15 cellular contexts compared by ENCODE assay signal in genomic region chr12:132243596-132244289, GRCh38.
DNase-seq lines count a peak whose midpoint lies in the region; ATAC-seq and TF ChIP-seq lines count a peak whose summit lies in the region.
"Had no signal": no experiment of that assay in that cellular context is flagged by ENCODE, and none has a peak within 500 bp of the region (broad histone marks: within the 10 kb centered on the region; RNA-seq: fewer than 3 reads in every experiment).

No MANE protein-coding gene starts in this region.

- no peak for TF ChIP-seq POLR2A in sigmoid colon (IDR thresholded peaks at IDR 0.05)

- peaks cover under 1% of the 10 kb centered on the region for H3K27me3 Mint-ChIP-seq in activated CD4-positive, alpha-beta T cell treated with anti-CD3 and anti-CD28 coated beads, Interleukin-2, amount 10 ng/mL, durations not matched to agents 7 days and 5 days
- H3K27me3 Mint-ChIP-seq in central memory CD8-positive, alpha-beta T cell, result peaks cover 7% of the 10 kb centered on the region

- H3K4me1 Mint-ChIP-seq in activated CD4-positive, alpha-beta T cell treated with anti-CD3 and anti-CD28 coated beads, Interleukin-2, amount 10 ng/mL, durations not matched to agents 7 days and 5 days, result no peaks in the 10 kb centered on the region
- H3K4me1 Mint-ChIP-seq in central memory CD8-positive, alpha-beta T cell, result peaks cover 9% of the 10 kb centered on the region

- TF ChIP-seq CTCF in sigmoid colon (IDR thresholded peaks at IDR 0.05) (no peak), GM13976 (IDR thresholded peaks at IDR 0.05; ENCODE audit: borderline replicate concordance, control extremely low read depth, extremely low read depth, insufficient read depth, missing control alignments) (no peak)

- H3K27me3 ChIP-seq in sigmoid colon, result peaks cover 0 to 11% (median 0%) of the 10 kb centered on the region in 3 donors
- H3K27me3 ChIP-seq: MG63 had no signal

- no peak for ATAC-seq in central memory CD8-positive, alpha-beta T cell (replicated peaks; ENCODE audit: extremely low read depth, poor library complexity, severe bottlenecking)
- no peak for ATAC-seq in HG02588 (IDR thresholded peaks at IDR 0.05; ENCODE audit: unreplicated experiment)
- ATAC-seq: activated CD4-positive, CD25-positive, alpha-beta regulatory T cell treated with anti-CD3 and anti-CD28 coated beads, Interleukin-2, amount 50 U/mL, for 24 hours; activated T-cell treated with anti-CD3 and anti-CD28 coated beads, Interleukin-2, amount 50 U/mL, for 4 hours; heart left ventricle; left colon had no signal

- WGBS in sigmoid colon, 2 donors, result 62 to 73% methylated on average over 28 of the region's 28 CpGs

- in situ Hi-C loops in GM13976 (cut with MboI; ENCODE audit: low sequenced_read_pairs, unreplicated experiment), result no loop called here

- TF ChIP-seq EP300 in sigmoid colon (IDR thresholded peaks at IDR 0.05), result no peak

- intact Hi-C loops in sigmoid colon (cut with DNase I), result no loop called here

- no peak overlapping the region for H3K4me3 ChIP-seq in sigmoid colon
- H3K4me3 ChIP-seq: heart left ventricle, MG63 had no signal

- peak overlapping the region; percentile 60 for H3K27ac Mint-ChIP-seq in activated CD4-positive, alpha-beta T cell treated with anti-CD3 and anti-CD28 coated beads, Interleukin-2, amount 10 ng/mL, durations not matched to agents 7 days and 5 days
- H3K27ac Mint-ChIP-seq in central memory CD8-positive, alpha-beta T cell (ENCODE audit: low read depth), result peak overlapping the region; percentile 56
- H3K27ac Mint-ChIP-seq: progenitor cell of endocrine pancreas had no signal

- no peaks in the 10 kb centered on the region for H3K36me3 ChIP-seq in sigmoid colon
- H3K36me3 ChIP-seq: heart left ventricle, MG63 had no signal

- no peak for DNase-seq in activated CD4-positive, alpha-beta T cell treated with anti-CD3 and anti-CD28 coated beads, Interleukin-2, amount 10 ng/mL, durations not matched to agents 7 days and 5 days
- DNase-seq in activated CD4-positive, alpha-beta T cell treated with anti-CD3 and anti-CD28 coated beads for 1 hour, result no peak
- DNase-seq in HEK293T (ENCODE audit: extremely low spot score) (peak; percentile 20), sigmoid colon (peak; percentile 64), HPDE6-E6E7 (ENCODE audit: extremely low spot score) (no peak), GM13976 (ENCODE audit: low spot score) (no peak)
- DNase-seq in central memory CD8-positive, alpha-beta T cell (ENCODE audit: low spot score in 2 of 2), result no peak
- DNase-seq: activated T-cell treated with anti-CD3 and anti-CD28 coated beads, Interleukin-2, amount 50 U/mL, for 4 hours; AML-193; left colon; MG63 had no signal

- H3K27ac ChIP-seq in sigmoid colon, result no peak overlapping the region
- H3K27ac ChIP-seq: heart left ventricle had no signal

- no peaks in the 10 kb centered on the region for H3K9me3 ChIP-seq in sigmoid colon
- H3K9me3 ChIP-seq: heart left ventricle, MG63 had no signal

- no peaks in the 10 kb centered on the region for H3K36me3 Mint-ChIP-seq in activated CD4-positive, alpha-beta T cell treated with anti-CD3 and anti-CD28 coated beads, Interleukin-2, amount 10 ng/mL, durations not matched to agents 7 days and 5 days (ENCODE audit: low read depth)
- no peaks in the 10 kb centered on the region for H3K36me3 Mint-ChIP-seq in central memory CD8-positive, alpha-beta T cell (ENCODE audit: insufficient read depth)

- CTCF ChIA-PET in activated CD4-positive, alpha-beta T cell treated with anti-CD3 and anti-CD28 coated beads, Interleukin-2, amount 10 ng/mL, durations not matched to agents 7 days and 5 days (lab: Charles Lee), result no interaction called here
- CTCF ChIA-PET in HEK293T (lab: Yijun Ruan, JAX), result no interaction called here

- no peak overlapping the region for H3K4me3 Mint-ChIP-seq in activated CD4-positive, alpha-beta T cell treated with anti-CD3 and anti-CD28 coated beads, Interleukin-2, amount 10 ng/mL, durations not matched to agents 7 days and 5 days
- no peak overlapping the region for H3K4me3 Mint-ChIP-seq in central memory CD8-positive, alpha-beta T cell
- H3K4me3 Mint-ChIP-seq: activated T-cell treated with anti-CD3 and anti-CD28 coated beads, Interleukin-2, amount 50 U/mL, for 4 hours had no signal

- H3K4me1 ChIP-seq in sigmoid colon, result no peaks in the 10 kb centered on the region
- H3K4me1 ChIP-seq: heart left ventricle had no signal

- POLR2A ChIA-PET in activated CD4-positive, alpha-beta T cell treated with anti-CD3 and anti-CD28 coated beads, Interleukin-2, amount 10 ng/mL, durations not matched to agents 7 days and 5 days (lab: Charles Lee), result no interaction called here
- POLR2A ChIA-PET in HEK293T (lab: Yijun Ruan, JAX), result no interaction called here

- peaks cover 3% of the 10 kb centered on the region for H3K9me3 Mint-ChIP-seq in activated CD4-positive, alpha-beta T cell treated with anti-CD3 and anti-CD28 coated beads, Interleukin-2, amount 10 ng/mL, durations not matched to agents 7 days and 5 days
- H3K9me3 Mint-ChIP-seq in central memory CD8-positive, alpha-beta T cell, result no peaks in the 10 kb centered on the region
- H3K9me3 Mint-ChIP-seq: activated T-cell treated with anti-CD3 and anti-CD28 coated beads, Interleukin-2, amount 50 U/mL, for 4 hours had no signal

TF ChIP-seq in HEK293T, 16 proteins besides CTCF, POLR2A, EP300 and RAD21:
- TF ChIP-seq ELF4 (IDR thresholded peaks at IDR 0.05) (no peak), HDGF (IDR thresholded peaks at IDR 0.05; ENCODE audit: borderline replicate concordance) (no peak), NFRKB (IDR thresholded peaks at IDR 0.05) (no peak), FOXK2 (IDR thresholded peaks at IDR 0.05) (no peak), L3MBTL2 (conservative IDR thresholded peaks at IDR 0.05) (no peak), FOXA1 (IDR thresholded peaks at IDR 0.05) (no peak), LEF1 (IDR thresholded peaks at IDR 0.05; ENCODE audit: borderline replicate concordance) (no peak), SP1 (IDR thresholded peaks at IDR 0.05) (0 out of 2 replicates have a peak, but pooled peaks have one; percentile 14), CTBP1 (IDR thresholded peaks at IDR 0.05; ENCODE audit: borderline replicate concordance) (no peak), ARNT (IDR thresholded peaks at IDR 0.05) (no peak), FOXM1 (IDR thresholded peaks at IDR 0.05; ENCODE audit: borderline replicate concordance) (no peak)
- TF ChIP-seq, protein P1, sequence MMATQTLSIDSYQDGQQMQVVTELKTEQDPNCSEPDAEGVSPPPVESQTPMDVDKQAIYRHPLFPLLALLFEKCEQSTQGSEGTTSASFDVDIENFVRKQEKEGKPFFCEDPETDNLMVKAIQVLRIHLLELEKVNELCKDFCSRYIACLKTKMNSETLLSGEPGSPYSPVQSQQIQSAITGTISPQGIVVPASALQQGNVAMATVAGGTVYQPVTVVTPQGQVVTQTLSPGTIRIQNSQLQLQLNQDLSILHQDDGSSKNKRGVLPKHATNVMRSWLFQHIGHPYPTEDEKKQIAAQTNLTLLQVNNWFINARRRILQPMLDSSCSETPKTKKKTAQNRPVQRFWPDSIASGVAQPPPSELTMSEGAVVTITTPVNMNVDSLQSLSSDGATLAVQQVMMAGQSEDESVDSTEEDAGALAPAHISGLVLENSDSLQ (IDR thresholded peaks at IDR 0.05), result peak; percentile 97

Comparison
In these comparisons a context has a peak if more than half of its experiments do, and no peak if none do; other contexts are left out.
1. DNase-seq: peak in HEK293T (single experiment) and sigmoid colon (single experiment); none in activated CD4-positive, alpha-beta T cell treated with anti-CD3 and anti-CD28 coated beads, Interleukin-2, amount 10 ng/mL, durations not matched to agents 7 days and 5 days (single experiment), activated CD4-positive, alpha-beta T cell treated with anti-CD3 and anti-CD28 coated beads for 1 hour (single experiment), central memory CD8-positive, alpha-beta T cell (0 of 2), HPDE6-E6E7 (single experiment) and GM13976 (single experiment).